ENCODE assay signal across 8 cellular contexts in the genomic region with DNA sequence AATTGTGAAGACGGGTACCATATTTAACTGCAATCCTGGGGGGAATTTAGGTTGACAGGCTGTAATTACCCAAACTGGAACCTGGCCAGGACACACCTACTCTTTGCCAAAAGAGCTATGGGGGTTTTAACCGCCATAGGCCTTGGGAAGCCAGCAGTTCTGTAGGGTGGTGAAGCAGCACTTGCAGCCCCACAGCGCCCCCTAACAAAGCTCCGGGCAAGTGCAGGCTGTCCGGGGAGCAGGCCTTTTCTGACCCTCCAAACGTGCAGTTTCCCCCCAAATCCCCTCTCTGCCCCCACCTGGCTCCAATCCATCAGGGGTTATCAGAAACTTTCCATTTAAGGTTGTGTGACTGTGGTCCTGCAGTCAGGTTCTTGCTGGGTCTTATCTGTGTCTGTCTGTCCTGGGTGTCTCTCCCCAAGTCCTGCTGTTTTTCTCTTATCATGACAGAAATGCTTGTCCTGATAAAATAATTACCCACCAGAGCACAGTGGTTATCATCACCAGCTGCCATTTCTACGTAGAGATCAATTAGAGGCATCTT.
DNase-seq lines count a peak whose midpoint lies in the region; ATAC-seq and TF ChIP-seq lines count a peak whose summit lies in the region.

No MANE protein-coding gene starts in this region.

- no peaks in the 10 kb centered on the region for H3K4me1 ChIP-seq in prostate gland (replicated peaks)

- H3K4me3 ChIP-seq in fibroblast of pulmonary artery (replicated peaks; ENCODE audit: low read depth, low read length) (no peak overlapping the region), prostate gland (no peak overlapping the region)

- no peak for ATAC-seq in GM18909 (IDR thresholded peaks at IDR 0.05; ENCODE audit: poor library complexity, unreplicated experiment)

- intact Hi-C loops in prostate gland (cut with DNase I): loop anchor here (5.0 kb wide), 1 partner anchor 385 kb away; no protein-coding TSS in a partner anchor

- H3K36me3 ChIP-seq in prostate gland: no peaks in the 10 kb centered on the region

- WGBS in prostate gland: 57% methylated on average over 6 of the region's 7 CpGs

- TF ChIP-seq POLR2A in prostate gland (IDR thresholded peaks at IDR 0.05): no peak

- DNase-seq in GM03348 (ENCODE audit: low spot score) (peak; percentile 8), NCI-H1417 (lab: John Stamatoyannopoulos, UW) (peak; percentile 5 to 99 (median 92)), fibroblast of pulmonary artery (ENCODE audit: low read depth) (no peak), retina (peak; percentile 78), prostate gland (ENCODE audit: low spot score) (no peak), NCI-H2196 treated with DMSO at 0.1 percent for 48 hours (lab: John Stamatoyannopoulos, UW; ENCODE audit: unreplicated experiment) (no peak)

- no peaks in the 10 kb centered on the region for H3K9me3 ChIP-seq in prostate gland

- H3K27ac ChIP-seq in VCaP (no peak overlapping the region), prostate gland (no peak overlapping the region)

- TF ChIP-seq CTCF in VCaP (conservative IDR thresholded peaks at IDR 0.05): peak; percentile 35
- TF ChIP-seq CTCF in fibroblast of pulmonary artery (IDR thresholded peaks at IDR 0.05; ENCODE audit: low read length, missing control alignments): peak; percentile 43
- peak in 1 of 4 experiments; percentile 19 for TF ChIP-seq CTCF in prostate gland (IDR thresholded peaks at IDR 0.05)

- H3K27me3 ChIP-seq in prostate gland (replicated peaks; ENCODE audit: insufficient read depth): no peaks in the 10 kb centered on the region

Comparison
In these comparisons a context has a peak if more than half of its experiments do, and no peak if none do; other contexts are left out.
1. DNase-seq: peak in GM03348 (single experiment), NCI-H1417 (3 of 3) and retina (single experiment); none in fibroblast of pulmonary artery (single experiment), prostate gland (single experiment) and NCI-H2196 treated with DMSO at 0.1 percent for 48 hours (single experiment).